ENCODE assay signal across 11 cellular contexts in genomic region chr1:170214117-170214979, GRCh38.
A peak's percentile ranks its signal among the peaks of the same experiment; 100 is the strongest.
DNase-seq lines count a peak whose midpoint lies in the region; ATAC-seq and TF ChIP-seq lines count a peak whose summit lies in the region.
"Had no signal": no experiment of that assay in that cellular context is flagged by ENCODE, and none has a peak within 500 bp of the region (broad histone marks: within the 10 kb centered on the region; RNA-seq: fewer than 3 reads in every experiment).

No MANE protein-coding gene starts in this region.

- no peaks in the 10 kb centered on the region for H3K9me3 ChIP-seq in right atrium auricular region

- H3K27ac ChIP-seq in right atrium auricular region: peak overlapping the region; percentile 52 to 57

- H3K36me3 ChIP-seq in right atrium auricular region: no peaks in the 10 kb centered on the region

- no peak overlapping the region for H3K4me3 Mint-ChIP-seq in activated naive CD4-positive, alpha-beta T cell treated with anti-CD3 and anti-CD28 coated beads for 36 hours

- H3K27me3 Mint-ChIP-seq in activated naive CD4-positive, alpha-beta T cell treated with anti-CD3 and anti-CD28 coated beads for 36 hours (ENCODE audit: low read depth): peaks cover 26% of the 10 kb centered on the region

- H3K4me1 ChIP-seq in right atrium auricular region: peaks cover 0 to 9% of the 10 kb centered on the region in 2 donors

- no peaks in the 10 kb centered on the region for H3K27me3 ChIP-seq in right atrium auricular region

- CTCF ChIA-PET in activated naive CD4-positive, alpha-beta T cell treated with anti-CD3 and anti-CD28 coated beads for 36 hours (lab: Charles Lee): no interaction called here

- no peak overlapping the region for H3K27ac Mint-ChIP-seq in activated naive CD4-positive, alpha-beta T cell treated with anti-CD3 and anti-CD28 coated beads for 36 hours

- no peaks in the 10 kb centered on the region for H3K9me3 Mint-ChIP-seq in activated naive CD4-positive, alpha-beta T cell treated with anti-CD3 and anti-CD28 coated beads for 36 hours

- ATAC-seq in GM21447 (IDR thresholded peaks at IDR 0.05; ENCODE audit: unreplicated experiment): peak; percentile 84
- peak; percentile 75 for ATAC-seq in HG03558 (IDR thresholded peaks at IDR 0.05; ENCODE audit: extremely low read depth, unreplicated experiment)

- DNase-seq in GM10266 (ENCODE audit: extremely low spot score) (peak; percentile 14), right atrium auricular region (ENCODE audit: low spot score) (no peak), NCI-H1417 treated with DMSO at 0.1 percent for 48 hours (lab: John Stamatoyannopoulos, UW) (no peak), posterior cingulate gyrus (no peak), middle frontal gyrus (ENCODE audit: extremely low spot score, low spot score) (no peak)
- DNase-seq in activated naive CD4-positive, alpha-beta T cell treated with anti-CD3 and anti-CD28 coated beads for 36 hours: no peak
- DNase-seq: central memory CD4-positive, alpha-beta T cell; hypothalamus; NCI-H187 treated with DMSO at 0.1 percent for 48 hours had no signal

- H3K36me3 Mint-ChIP-seq in activated naive CD4-positive, alpha-beta T cell treated with anti-CD3 and anti-CD28 coated beads for 36 hours (ENCODE audit: low read depth): no peaks in the 10 kb centered on the region

- H3K4me1 Mint-ChIP-seq in activated naive CD4-positive, alpha-beta T cell treated with anti-CD3 and anti-CD28 coated beads for 36 hours (ENCODE audit: low read depth): no peaks in the 10 kb centered on the region

- intact Hi-C loops in posterior cingulate gyrus (cut with DNase I): no loop called here
- intact Hi-C loops in activated naive CD4-positive, alpha-beta T cell treated with anti-CD3 and anti-CD28 coated beads for 36 hours (cut with micrococcal nuclease): no loop called here

- no peak for TF ChIP-seq CTCF in GM10266 (IDR thresholded peaks at IDR 0.05; ENCODE audit: control insufficient read depth, insufficient read depth, low read depth, missing control alignments)
- no peak for TF ChIP-seq CTCF in right atrium auricular region (IDR thresholded peaks at IDR 0.05)

- H3K4me3 ChIP-seq in right atrium auricular region: no peak overlapping the region
